8 cellular contexts compared by ENCODE assay signal in the genomic region with DNA sequence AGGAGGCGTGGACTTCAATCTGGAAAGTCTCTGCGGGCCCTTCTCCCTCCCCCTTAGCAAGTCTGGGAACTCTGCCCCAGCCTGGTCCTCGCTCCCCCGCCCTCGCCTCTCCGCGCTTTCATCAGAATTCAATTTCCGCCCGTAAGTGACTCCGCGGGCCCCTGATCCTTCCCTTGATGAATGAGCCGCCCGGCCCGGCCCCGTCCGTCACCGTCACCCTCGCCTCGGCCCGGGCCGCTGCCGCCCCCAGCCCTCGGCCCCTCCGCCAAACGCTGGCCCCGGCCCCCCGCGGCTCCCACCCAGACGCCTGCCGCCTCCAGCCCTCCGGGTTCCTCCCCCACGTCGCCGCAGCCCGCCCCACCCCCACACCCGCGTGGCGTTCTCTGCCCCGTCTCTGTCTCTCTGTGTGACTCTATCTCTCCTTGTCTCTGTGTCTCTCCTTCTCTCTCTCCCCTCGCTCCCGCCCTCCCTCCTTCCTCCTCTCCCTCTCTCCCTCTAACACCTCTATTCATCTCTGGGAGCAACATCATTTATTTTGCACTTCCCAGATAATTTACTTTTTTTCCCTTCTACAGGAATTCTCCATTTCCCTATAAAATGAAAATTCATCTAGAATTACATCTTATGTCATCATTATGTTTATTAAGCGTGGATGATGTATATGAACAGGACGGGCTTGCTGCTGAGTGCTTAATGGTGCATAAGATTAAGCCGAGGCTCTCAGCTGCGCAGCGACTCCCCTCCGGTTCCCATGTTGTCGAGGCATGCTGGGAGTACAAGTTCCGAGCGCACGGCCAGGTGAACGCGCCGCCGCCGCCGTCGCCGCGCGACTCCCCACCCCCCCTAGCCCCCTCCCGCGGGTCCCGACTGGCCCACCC.
DNase-seq lines count a peak whose midpoint lies in the region; ATAC-seq and TF ChIP-seq lines count a peak whose summit lies in the region.

No MANE protein-coding gene starts in this region.

- no peaks in the 10 kb centered on the region for H3K9me3 Mint-ChIP-seq in activated T-cell treated with anti-CD3 and anti-CD28 coated beads, Interleukin-2, amount 50 U/mL, for 24 hours

- peak; percentile 71 for DNase-seq in A673 (ENCODE audit: low spot score)
- peak; percentile 27 for DNase-seq in HK-2 (ENCODE audit: unreplicated experiment)
- DNase-seq in activated T-cell treated with anti-CD3 and anti-CD28 coated beads, Interleukin-2, amount 50 U/mL, for 24 hours: peak; percentile 65
- DNase-seq in left kidney (ENCODE audit: low read depth, low spot score): peak; percentile 97
- DNase-seq in GM10248 (ENCODE audit: extremely low spot score): no peak
- DNase-seq in foreskin keratinocyte: no peak
- DNase-seq in cortex of kidney (lab: John Stamatoyannopoulos, UW): no peak

- H3K4me3 Mint-ChIP-seq in activated T-cell treated with anti-CD3 and anti-CD28 coated beads, Interleukin-2, amount 50 U/mL, for 24 hours: peak overlapping the region; percentile 60

- H3K4me1 Mint-ChIP-seq in activated T-cell treated with anti-CD3 and anti-CD28 coated beads, Interleukin-2, amount 50 U/mL, for 24 hours (ENCODE audit: low read depth): peaks cover 27% of the 10 kb centered on the region

- WGBS in urinary bladder: under 1% methylated on average over 64 of the region's 64 CpGs

- H3K4me1 ChIP-seq in A673 (ENCODE audit: insufficient read depth, low read length, poor library complexity, severe bottlenecking): peaks cover 23% of the 10 kb centered on the region
- peaks cover 4% of the 10 kb centered on the region for H3K4me1 ChIP-seq in urinary bladder (ENCODE audit: insufficient read depth)
- H3K4me1 ChIP-seq in foreskin keratinocyte: no peaks in the 10 kb centered on the region

- no peak for ATAC-seq in foreskin keratinocyte

- H3K9me3 ChIP-seq in A673 (ENCODE audit: low read depth, low read length, poor library complexity, severe bottlenecking): no peaks in the 10 kb centered on the region

- POLR2A ChIA-PET in A673 (lab: Charles Lee; ENCODE audit: low non-redundant PET) (interaction anchor here (0.8 kb wide), 1 partner anchor 14 kb away, joined by 10 read pairs; no protein-coding TSS in a partner anchor), GM10248 (lab: Yijun Ruan, JAX) (no interaction called here)

- H3K27ac ChIP-seq in A673 (ENCODE audit: low read depth, low read length, poor library complexity, severe bottlenecking) (peak overlapping the region; percentile 58), urinary bladder (ENCODE audit: low read depth) (no peak overlapping the region), foreskin keratinocyte (no peak overlapping the region)

- BruUV-seq in A673 (replicated peaks; lab: Mats Ljungman, UMichigan): no TSS peak

- no peak overlapping the region for H3K27ac Mint-ChIP-seq in activated T-cell treated with anti-CD3 and anti-CD28 coated beads, Interleukin-2, amount 50 U/mL, for 24 hours

- TF ChIP-seq CTCF in A673 (conservative IDR thresholded peaks at IDR 0.05; ENCODE audit: low read depth, low read length): no peak
- TF ChIP-seq CTCF in GM10248 (IDR thresholded peaks at IDR 0.05; ENCODE audit: control extremely low read depth, extremely low read depth, low read depth, missing control alignments): no peak
- TF ChIP-seq CTCF in foreskin keratinocyte (conservative IDR thresholded peaks at IDR 0.05): no peak

- H3K27me3 Mint-ChIP-seq in activated T-cell treated with anti-CD3 and anti-CD28 coated beads, Interleukin-2, amount 50 U/mL, for 24 hours: peaks cover 75% of the 10 kb centered on the region

- H3K4me3 ChIP-seq in A673 (ENCODE audit: low read depth, low read length, poor library complexity, severe bottlenecking) (peak overlapping the region; percentile 47), urinary bladder (ENCODE audit: low read depth, low read length) (peak overlapping the region; percentile 32)

- CTCF ChIA-PET in A673 (lab: Charles Lee) (no interaction called here), GM10248 (lab: Yijun Ruan, JAX) (no interaction called here)

- H3K27me3 ChIP-seq in A673 (replicated peaks; ENCODE audit: insufficient read depth, low read depth, low read length, poor library complexity) (peaks cover 63% of the 10 kb centered on the region), foreskin keratinocyte (peaks cover 69% of the 10 kb centered on the region)

- no peaks in the 10 kb centered on the region for H3K36me3 Mint-ChIP-seq in activated T-cell treated with anti-CD3 and anti-CD28 coated beads, Interleukin-2, amount 50 U/mL, for 24 hours (ENCODE audit: low read depth)

- H3K36me3 ChIP-seq in A673 (ENCODE audit: insufficient read depth, low read length, poor library complexity, severe bottlenecking) (no peaks in the 10 kb centered on the region), urinary bladder (ENCODE audit: insufficient read depth) (no peaks in the 10 kb centered on the region)

- intact Hi-C loops in A673 (cut with micrococcal nuclease; ENCODE audit: unreplicated experiment): no loop called here

Comparison
In these comparisons a context has a peak if more than half of its experiments do, and no peak if none do; other contexts are left out.
1. DNase-seq: peak in A673 (single experiment), HK-2 (single experiment), activated T-cell treated with anti-CD3 and anti-CD28 coated beads, Interleukin-2, amount 50 U/mL, for 24 hours (single experiment) and left kidney (single experiment); none in GM10248 (single experiment), foreskin keratinocyte (0 of 2) and cortex of kidney (single experiment).